Comparison of ENCODE assay signal across 17 cellular contexts in genomic region chr5:139835656-139836055, GRCh38. TPM values are rescaled to one million over a fixed set of nuclear protein-coding genes. Genes with fewer than 3 reads are reported as not detected.
A peak's percentile ranks its signal among the peaks of the same experiment; 100 is the strongest.
DNase-seq lines count a peak whose midpoint lies in the region; ATAC-seq, FAIRE-seq and TF ChIP-seq lines count a peak whose summit lies in the region.
"Had no signal": no experiment of that assay in that cellular context is flagged by ENCODE, and none has a peak within 500 bp of the region (broad histone marks: within the 10 kb centered on the region; RNA-seq: fewer than 3 reads in every experiment).

No MANE protein-coding gene starts in this region.

- no peak overlapping the region for H3K27ac ChIP-seq in A549
- H3K27ac ChIP-seq in RWPE2 (ENCODE audit: poor library complexity, severe bottlenecking), result no peak overlapping the region
- no peak overlapping the region for H3K27ac ChIP-seq in prostate gland

- H3K4me1 ChIP-seq in A549 (no peaks in the 10 kb centered on the region), Caco-2 (no peaks in the 10 kb centered on the region), RWPE2 (ENCODE audit: insufficient read depth, poor library complexity, severe bottlenecking) (no peaks in the 10 kb centered on the region), prostate gland (replicated peaks) (no peaks in the 10 kb centered on the region)

- H3K36me3 ChIP-seq in Caco-2 (ENCODE audit: control insufficient read depth, insufficient read depth, low read length), result no peaks in the 10 kb centered on the region
- H3K36me3 ChIP-seq in RWPE2 (ENCODE audit: low read depth), result no peaks in the 10 kb centered on the region
- no peaks in the 10 kb centered on the region for H3K36me3 ChIP-seq in prostate gland

- H3K27me3 Mint-ChIP-seq in Caco-2 (ENCODE audit: insufficient read depth, unreplicated experiment), result peaks cover 18% of the 10 kb centered on the region

- no peak for FAIRE-seq in A549 (lab: Jason Lieb, UNC)
- FAIRE-seq: D721Med had no signal

- BruUV-seq in Caco-2 (replicated peaks; lab: Mats Ljungman, UMichigan), result no TSS peak

- H3K27me3 ChIP-seq in Caco-2 (replicated peaks; ENCODE audit: control insufficient read depth, insufficient read depth, low read length), result peaks cover 1% of the 10 kb centered on the region
- H3K27me3 ChIP-seq in RWPE2 (ENCODE audit: insufficient read depth, poor library complexity, severe bottlenecking), result no peaks in the 10 kb centered on the region
- no peaks in the 10 kb centered on the region for H3K27me3 ChIP-seq in prostate gland (replicated peaks; ENCODE audit: insufficient read depth)

- ATAC-seq in A549 (no peak), RWPE2 (ENCODE audit: low read depth) (no peak)
- ATAC-seq: T-cell had no signal

- no peak for TF ChIP-seq CTCF in A549 (IDR thresholded peaks at IDR 0.05)
- TF ChIP-seq CTCF in Caco-2 (IDR thresholded peaks at IDR 0.05; ENCODE audit: insufficient read depth in 1 of 2, low read depth in 1 of 2, low read length in 1 of 2, severe bottlenecking in 1 of 2, unreplicated experiment in 1 of 2), result no peak
- TF ChIP-seq CTCF in RWPE2 (IDR thresholded peaks at IDR 0.05; ENCODE audit: poor library complexity, severe bottlenecking), result no peak
- no peak for TF ChIP-seq CTCF in prostate gland (IDR thresholded peaks at IDR 0.05)

- H3K4me3 Mint-ChIP-seq in Caco-2 (ENCODE audit: unreplicated experiment), result no peak overlapping the region
- H3K4me3 Mint-ChIP-seq: B cell; CD4-positive, alpha-beta memory T cell; T-cell had no signal

- no peak overlapping the region for H3K4me3 ChIP-seq in A549
- no peak overlapping the region for H3K4me3 ChIP-seq in Caco-2 (ENCODE audit: low read depth, low read length)
- H3K4me3 ChIP-seq in RWPE2 (ENCODE audit: severe bottlenecking), result no peak overlapping the region
- H3K4me3 ChIP-seq in prostate gland, result no peak overlapping the region

- H3K9me3 Mint-ChIP-seq in Caco-2 (ENCODE audit: unreplicated experiment), result no peaks in the 10 kb centered on the region
- H3K9me3 Mint-ChIP-seq: T-cell had no signal

- WGBS in A549 (ENCODE audit: missing lambda C conversion rate), result 25% methylated on average over 3 of the region's 3 CpGs
- 50% methylated on average over 3 of the region's 3 CpGs for WGBS in prostate gland

- no peak for TF ChIP-seq RAD21 in A549 (conservative IDR thresholded peaks at IDR 0.05 in 1 of 2, IDR thresholded peaks at IDR 0.05 in 1 of 2)

- TF ChIP-seq POLR2A in A549 (IDR thresholded peaks at IDR 0.05; ENCODE audit: low read length) (no peak), prostate gland (IDR thresholded peaks at IDR 0.05) (no peak)

- H3K36me3 Mint-ChIP-seq in Caco-2 (ENCODE audit: insufficient read depth, unreplicated experiment), result no peaks in the 10 kb centered on the region
- H3K36me3 Mint-ChIP-seq: CD4-positive, alpha-beta memory T cell; T-cell had no signal

- POLR2A ChIA-PET in A549 (lab: Yijun Ruan, JAX), result no interaction called here
- POLR2A ChIA-PET in Caco-2 (lab: Charles Lee), result no interaction called here

- H3K9me3 ChIP-seq in A549 (no peaks in the 10 kb centered on the region), Caco-2 (no peaks in the 10 kb centered on the region), RWPE2 (ENCODE audit: severe bottlenecking) (no peaks in the 10 kb centered on the region), prostate gland (no peaks in the 10 kb centered on the region)

- DNase-seq in A549 (ENCODE audit: low read depth in 1 of 2, low spot score in 1 of 2), result no peak
- peak; percentile 28 to 31 for DNase-seq in Caco-2
- DNase-seq in RWPE2 (ENCODE audit: low spot score), result peak; percentile 18
- DNase-seq in iPS-NIHi7 (ENCODE audit: extremely low spot score), result peak; percentile 61
- DNase-seq in prostate gland (ENCODE audit: low spot score), result no peak
- DNase-seq in UCSD-AML1 (lab: John Stamatoyannopoulos, UW; ENCODE audit: unreplicated experiment), result no peak
- no peak for DNase-seq in mesenteric fat pad (ENCODE audit: low spot score)
- DNase-seq in NCI-H2081 treated with DMSO at 0.1 percent for 48 hours (lab: John Stamatoyannopoulos, UW), result no peak
- DNase-seq: CD4-positive, alpha-beta memory T cell; DMS79 treated with DMSO at 0.1 percent for 48 hours; KG1; NCI-H1092; OCI-M1; RPMI8226; T-cell had no signal

- H3K4me1 Mint-ChIP-seq in Caco-2 (ENCODE audit: low read depth, unreplicated experiment), result no peaks in the 10 kb centered on the region
- H3K4me1 Mint-ChIP-seq: B cell; CD4-positive, alpha-beta memory T cell; T-cell had no signal

- intact Hi-C loops in Caco-2 (cut with micrococcal nuclease; ENCODE audit: unreplicated experiment) (no loop called here), prostate gland (cut with DNase I) (no loop called here)

- no peak overlapping the region for H3K4me2 ChIP-seq in A549

- CTCF ChIA-PET in A549 (lab: Yijun Ruan, JAX), result interaction anchor here (1.3 to 5.6 kb wide), 3 partner anchors 9 to 70 kb away, joined by 3 to 43 read pairs (median 4); no protein-coding TSS in a partner anchor
- CTCF ChIA-PET in Caco-2 (lab: Charles Lee), result no interaction called here

- H3K27ac Mint-ChIP-seq in Caco-2 (ENCODE audit: unreplicated experiment), result no peak overlapping the region
- H3K27ac Mint-ChIP-seq: B cell; CD4-positive, alpha-beta memory T cell; T-cell had no signal

- no peak for TF ChIP-seq EP300 in A549 (IDR thresholded peaks at IDR 0.05)

TF ChIP-seq in A549, 52 proteins besides CTCF, POLR2A, EP300 and RAD21:
- TF ChIP-seq, protein P1, sequence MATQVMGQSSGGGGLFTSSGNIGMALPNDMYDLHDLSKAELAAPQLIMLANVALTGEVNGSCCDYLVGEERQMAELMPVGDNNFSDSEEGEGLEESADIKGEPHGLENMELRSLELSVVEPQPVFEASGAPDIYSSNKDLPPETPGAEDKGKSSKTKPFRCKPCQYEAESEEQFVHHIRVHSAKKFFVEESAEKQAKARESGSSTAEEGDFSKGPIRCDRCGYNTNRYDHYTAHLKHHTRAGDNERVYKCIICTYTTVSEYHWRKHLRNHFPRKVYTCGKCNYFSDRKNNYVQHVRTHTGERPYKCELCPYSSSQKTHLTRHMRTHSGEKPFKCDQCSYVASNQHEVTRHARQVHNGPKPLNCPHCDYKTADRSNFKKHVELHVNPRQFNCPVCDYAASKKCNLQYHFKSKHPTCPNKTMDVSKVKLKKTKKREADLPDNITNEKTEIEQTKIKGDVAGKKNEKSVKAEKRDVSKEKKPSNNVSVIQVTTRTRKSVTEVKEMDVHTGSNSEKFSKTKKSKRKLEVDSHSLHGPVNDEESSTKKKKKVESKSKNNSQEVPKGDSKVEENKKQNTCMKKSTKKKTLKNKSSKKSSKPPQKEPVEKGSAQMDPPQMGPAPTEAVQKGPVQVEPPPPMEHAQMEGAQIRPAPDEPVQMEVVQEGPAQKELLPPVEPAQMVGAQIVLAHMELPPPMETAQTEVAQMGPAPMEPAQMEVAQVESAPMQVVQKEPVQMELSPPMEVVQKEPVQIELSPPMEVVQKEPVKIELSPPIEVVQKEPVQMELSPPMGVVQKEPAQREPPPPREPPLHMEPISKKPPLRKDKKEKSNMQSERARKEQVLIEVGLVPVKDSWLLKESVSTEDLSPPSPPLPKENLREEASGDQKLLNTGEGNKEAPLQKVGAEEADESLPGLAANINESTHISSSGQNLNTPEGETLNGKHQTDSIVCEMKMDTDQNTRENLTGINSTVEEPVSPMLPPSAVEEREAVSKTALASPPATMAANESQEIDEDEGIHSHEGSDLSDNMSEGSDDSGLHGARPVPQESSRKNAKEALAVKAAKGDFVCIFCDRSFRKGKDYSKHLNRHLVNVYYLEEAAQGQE (IDR thresholded peaks at IDR 0.05), result peak; percentile 82
- TF ChIP-seq ZNF302 (CRISPR knock-in tag; IDR thresholded peaks at IDR 0.05), result no peak

RNA-seq across cellular contexts. Expression of gene PSD2, which starts 40.0 kb away (rescaled TPM):
- polyA plus RNA-seq in A549 (2011; rRNA removed) (0.03 TPM in 1 of 2 replicates, not detected in the other), A549 (2017; fragmentation: RNase III; extraction: RNeasy Plus Mini Kit Qiagen cat#74134 plus additional on column Dnase treatment) (0.03 to 0.05 TPM (median 0.03 TPM) in 3 replicates)
- polyA plus RNA-seq in A549 (2012; cell fraction: cytosol; rRNA removed), result 0.01 TPM in 2 replicates
- polyA plus RNA-seq in A549 (2012; cell fraction: nucleus; rRNA removed), result 0.02 and 0.11 TPM in 2 replicates
- polyA minus RNA-seq in A549 (2011; rRNA and poly(A)+ RNA removed), result 0.08 TPM in 1 of 2 replicates, not detected in the other
- total RNA-seq in Caco-2 (2022) (0.09 and 0.12 TPM in 2 replicates), prostate gland (under 1 TPM; 0.46 to 0.74 TPM), mesenteric fat pad (not detected)
- total RNA-seq: CD4-positive, alpha-beta memory T cell had no signal
- polyA plus RNA-seq: CD4-positive, alpha-beta memory T cell had no signal

Comparison
In these comparisons a context has a peak if more than half of its experiments do, and no peak if none do; other contexts are left out.
1. DNase-seq: peak in Caco-2 (2 of 2), RWPE2 (single experiment) and iPS-NIHi7 (single experiment); none in A549 (0 of 2), prostate gland (single experiment), UCSD-AML1 (single experiment), mesenteric fat pad (single experiment) and NCI-H2081 treated with DMSO at 0.1 percent for 48 hours (single experiment).